Comparison of ENCODE assay signal across 10 cellular contexts in the genomic region with DNA sequence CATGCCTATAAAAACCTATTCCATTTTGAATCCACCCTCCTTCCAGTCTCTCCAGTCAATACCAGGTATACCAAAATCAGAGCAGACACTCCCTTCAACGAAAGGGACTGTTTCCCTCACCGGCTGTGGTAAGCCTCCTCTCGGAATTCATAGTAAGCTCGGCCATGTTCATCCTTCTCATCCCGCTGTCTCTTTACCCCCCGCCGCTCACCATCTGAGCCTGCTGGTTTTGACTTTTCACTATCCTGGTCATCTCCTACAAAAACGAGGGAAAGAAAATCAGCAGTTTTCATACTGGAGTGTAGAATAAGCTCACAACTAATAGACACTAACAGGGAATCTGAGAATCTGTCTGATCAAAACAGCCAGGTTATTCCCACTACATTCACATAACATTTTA. TPM values are rescaled to one million over a fixed set of nuclear protein-coding genes. Genes with fewer than 3 reads are reported as not detected.
DNase-seq lines count a peak whose midpoint lies in the region; ATAC-seq and TF ChIP-seq lines count a peak whose summit lies in the region.
"Had no signal": no experiment of that assay in that cellular context is flagged by ENCODE, and none has a peak within 500 bp of the region (broad histone marks: within the 10 kb centered on the region; RNA-seq: fewer than 3 reads in every experiment).

No MANE protein-coding gene starts in this region.

- peak overlapping the region; percentile 100 for H3K27ac Mint-ChIP-seq in activated T-cell treated with anti-CD3 and anti-CD28 coated beads, Interleukin-2, amount 50 U/mL, for 24 hours
- H3K27ac Mint-ChIP-seq in activated T-helper 17 cell treated with anti-CD3 and anti-CD28 coated beads, Interleukin-2, amount 50 U/mL, for 72 hours = peak overlapping the region; percentile 87
- H3K27ac Mint-ChIP-seq in stimulated activated naive CD8-positive, alpha-beta T cell treated with anti-CD3 and anti-CD28 coated beads, Interleukin-15, amount 100 ng/mL, for 72 hours = peak overlapping the region; percentile 25 to 80

- H3K27me3 ChIP-seq in hepatocyte = no peaks in the 10 kb centered on the region

- no peaks in the 10 kb centered on the region for H3K9me2 ChIP-seq in hepatocyte (replicated peaks; ENCODE audit: insufficient read depth)

- peak overlapping the region; percentile 89 for H3K4me2 ChIP-seq in hepatocyte

- peaks cover 80% of the 10 kb centered on the region for H3K79me2 ChIP-seq in hepatocyte

- no peak overlapping the region for H3K27ac ChIP-seq in hepatocyte
- H3K27ac ChIP-seq: epithelial cell of prostate had no signal

- H3K36me3 Mint-ChIP-seq in activated T-cell treated with anti-CD3 and anti-CD28 coated beads, Interleukin-2, amount 50 U/mL, for 24 hours (ENCODE audit: low read depth) = peaks cover 89% of the 10 kb centered on the region
- peaks cover 98% of the 10 kb centered on the region for H3K36me3 Mint-ChIP-seq in activated T-helper 17 cell treated with anti-CD3 and anti-CD28 coated beads, Interleukin-2, amount 50 U/mL, for 72 hours (ENCODE audit: low read depth)

- peaks cover 16% of the 10 kb centered on the region for H3K4me1 ChIP-seq in hepatocyte (ENCODE audit: insufficient read depth)

- DNase-seq in activated T-cell treated with anti-CD3 and anti-CD28 coated beads, Interleukin-2, amount 50 U/mL, for 24 hours = no peak
- no peak for DNase-seq in activated T-cell treated with anti-CD3 and anti-CD28 coated beads, Interleukin-2, amount 50 U/mL, for 48 hours
- no peak for DNase-seq in hepatocyte (ENCODE audit: low spot score)
- DNase-seq in stimulated activated naive CD8-positive, alpha-beta T cell treated with anti-CD3 and anti-CD28 coated beads, Interleukin-15, amount 100 ng/mL, for 72 hours = no peak
- DNase-seq in SIG-M5 (lab: John Stamatoyannopoulos, UW) = no peak
- DNase-seq in GDM1 (lab: John Stamatoyannopoulos, UW) = no peak
- no peak for DNase-seq in stimulated activated CD4-positive, alpha-beta T cell treated with anti-CD3 and anti-CD28 coated beads, Interleukin-4, amount 100 ng/mL, for 1 hour

- no peak for ATAC-seq in activated T-helper 17 cell treated with anti-CD3 and anti-CD28 coated beads, Interleukin-2, amount 50 U/mL, for 72 hours (replicated peaks)
- ATAC-seq in stimulated activated naive CD8-positive, alpha-beta T cell treated with anti-CD3 and anti-CD28 coated beads, Interleukin-15, amount 100 ng/mL, for 72 hours = no peak

- no peaks in the 10 kb centered on the region for H3K9me3 ChIP-seq in hepatocyte (ENCODE audit: low read depth)

- WGBS in hepatocyte (ENCODE audit: low lambda C conversion rate, missing lambda C conversion rate) = 60% methylated on average over 8 of the region's 8 CpGs

- no peaks in the 10 kb centered on the region for H3K27me3 Mint-ChIP-seq in activated T-cell treated with anti-CD3 and anti-CD28 coated beads, Interleukin-2, amount 50 U/mL, for 24 hours
- no peaks in the 10 kb centered on the region for H3K27me3 Mint-ChIP-seq in activated T-helper 17 cell treated with anti-CD3 and anti-CD28 coated beads, Interleukin-2, amount 50 U/mL, for 72 hours
- H3K27me3 Mint-ChIP-seq in stimulated activated naive CD8-positive, alpha-beta T cell treated with anti-CD3 and anti-CD28 coated beads, Interleukin-15, amount 100 ng/mL, for 72 hours = no peaks in the 10 kb centered on the region

- peaks cover 45% of the 10 kb centered on the region for H4K20me1 ChIP-seq in hepatocyte (ENCODE audit: insufficient read depth, poor library complexity, severe bottlenecking)

- no peaks in the 10 kb centered on the region for H3K9me3 Mint-ChIP-seq in activated T-cell treated with anti-CD3 and anti-CD28 coated beads, Interleukin-2, amount 50 U/mL, for 24 hours
- H3K9me3 Mint-ChIP-seq in activated T-helper 17 cell treated with anti-CD3 and anti-CD28 coated beads, Interleukin-2, amount 50 U/mL, for 72 hours = no peaks in the 10 kb centered on the region
- no peaks in the 10 kb centered on the region for H3K9me3 Mint-ChIP-seq in stimulated activated naive CD8-positive, alpha-beta T cell treated with anti-CD3 and anti-CD28 coated beads, Interleukin-15, amount 100 ng/mL, for 72 hours

- TF ChIP-seq CTCF in hepatocyte (IDR thresholded peaks at IDR 0.05; ENCODE audit: poor library complexity) = no peak

- no peak overlapping the region for H2AFZ ChIP-seq in hepatocyte

- peak overlapping the region; percentile 98 for H3K4me3 Mint-ChIP-seq in activated T-cell treated with anti-CD3 and anti-CD28 coated beads, Interleukin-2, amount 50 U/mL, for 24 hours
- H3K4me3 Mint-ChIP-seq in activated T-helper 17 cell treated with anti-CD3 and anti-CD28 coated beads, Interleukin-2, amount 50 U/mL, for 72 hours = peak overlapping the region; percentile 95
- peak overlapping the region; percentile 97 to 100 for H3K4me3 Mint-ChIP-seq in stimulated activated naive CD8-positive, alpha-beta T cell treated with anti-CD3 and anti-CD28 coated beads, Interleukin-15, amount 100 ng/mL, for 72 hours

- H3K4me1 Mint-ChIP-seq in activated T-cell treated with anti-CD3 and anti-CD28 coated beads, Interleukin-2, amount 50 U/mL, for 24 hours (ENCODE audit: low read depth) = peaks cover 53% of the 10 kb centered on the region
- peaks cover 30% of the 10 kb centered on the region for H3K4me1 Mint-ChIP-seq in activated T-helper 17 cell treated with anti-CD3 and anti-CD28 coated beads, Interleukin-2, amount 50 U/mL, for 72 hours
- H3K4me1 Mint-ChIP-seq in stimulated activated naive CD8-positive, alpha-beta T cell treated with anti-CD3 and anti-CD28 coated beads, Interleukin-15, amount 100 ng/mL, for 72 hours = peaks cover 56% of the 10 kb centered on the region

- H3K36me3 ChIP-seq in hepatocyte (replicated peaks; ENCODE audit: insufficient read depth, low read depth) = peaks cover 12% of the 10 kb centered on the region

- H3K4me3 ChIP-seq in hepatocyte = peak overlapping the region; percentile 12

RNA-seq across cellular contexts. Expression of gene HNRNPUL2, which starts 3.1 kb away (rescaled TPM):
- 10 to 100 TPM; 54.0 to 60.1 TPM for total RNA-seq in activated T-helper 17 cell treated with anti-CD3 and anti-CD28 coated beads, Interleukin-2, amount 50 U/mL, for 72 hours
- 14.0 and 15.4 TPM in 2 replicates for total RNA-seq in hepatocyte
- 2.3 and 3.7 TPM in 2 replicates for polyA plus RNA-seq in hepatocyte

RNA-seq across cellular contexts. Expression of gene TTC9C, which starts 4.1 kb away (rescaled TPM):
- total RNA-seq in activated T-helper 17 cell treated with anti-CD3 and anti-CD28 coated beads, Interleukin-2, amount 50 U/mL, for 72 hours = 10 to 100 TPM; 49.9 to 56.2 TPM
- 26.3 and 35.0 TPM in 2 replicates for total RNA-seq in hepatocyte
- 35.4 and 39.9 TPM in 2 replicates for polyA plus RNA-seq in hepatocyte

RNA-seq across cellular contexts. Expression of gene GNG3, which starts 16.7 kb away (rescaled TPM):
- total RNA-seq in activated T-helper 17 cell treated with anti-CD3 and anti-CD28 coated beads, Interleukin-2, amount 50 U/mL, for 72 hours = not detected
- total RNA-seq in hepatocyte = 0.23 and 0.24 TPM in 2 replicates
- polyA plus RNA-seq in hepatocyte = 0.41 and 1.2 TPM in 2 replicates
- total RNA-seq: LHCN-M2 had no signal

RNA-seq across cellular contexts. Expression of gene BSCL2, which starts 16.9 kb away (rescaled TPM):
- total RNA-seq in activated T-helper 17 cell treated with anti-CD3 and anti-CD28 coated beads, Interleukin-2, amount 50 U/mL, for 72 hours = 10 to 100 TPM; 31.1 to 39.2 TPM
- 39.3 and 49.2 TPM in 2 replicates for total RNA-seq in hepatocyte
- 78.7 and 81.0 TPM in 2 replicates for polyA plus RNA-seq in hepatocyte

RNA-seq across cellular contexts. Expression of gene ZBTB3, which starts 29.8 kb away (rescaled TPM):
- 10 to 100 TPM; 12.8 to 13.9 TPM for total RNA-seq in activated T-helper 17 cell treated with anti-CD3 and anti-CD28 coated beads, Interleukin-2, amount 50 U/mL, for 72 hours
- total RNA-seq in hepatocyte = 7.0 and 11.0 TPM in 2 replicates
- 4.0 and 4.3 TPM in 2 replicates for polyA plus RNA-seq in hepatocyte
